27 cellular contexts compared by ENCODE assay signal in the genomic region with DNA sequence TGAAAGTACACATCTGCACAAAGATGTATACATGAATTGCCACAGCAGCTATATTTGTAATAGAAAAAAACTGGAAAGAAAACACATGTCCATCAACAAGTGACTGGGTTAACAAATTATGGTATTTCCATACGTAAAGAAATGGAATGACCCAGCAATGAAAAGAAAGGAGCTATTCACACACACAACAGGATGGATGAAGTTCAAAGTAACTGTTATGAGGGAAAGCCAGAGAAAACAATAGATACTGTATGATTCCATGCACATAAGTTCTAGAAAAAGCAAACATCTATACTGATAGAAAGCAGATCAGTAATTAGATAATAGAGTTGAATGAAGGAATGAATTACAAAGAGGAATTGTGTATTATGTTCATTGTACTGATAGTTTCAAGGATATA.
"Had no signal": no experiment of that assay in that cellular context is flagged by ENCODE, and none has a peak within 500 bp of the region (broad histone marks: within the 10 kb centered on the region; RNA-seq: fewer than 3 reads in every experiment).

No MANE protein-coding gene starts in this region.

- H3K4me1 ChIP-seq: adrenal gland, body of pancreas, breast epithelium had no signal

- H3K9me3 Mint-ChIP-seq: activated CD4-positive, alpha-beta memory T cell treated with anti-CD3 and anti-CD28 coated beads, Interleukin-2, amount 10 ng/mL, durations not matched to agents 7 days and 5 days; activated naive CD4-positive, alpha-beta T cell treated with anti-CD3 and anti-CD28 coated beads for 36 hours; activated naive CD4-positive, alpha-beta T cell treated with anti-CD3 and anti-CD28 coated beads, Interleukin-2, amount 50 U/mL, for 72 hours; activated T-helper 1 cell treated with anti-CD3 and anti-CD28 coated beads, Interleukin-12 subunit alpha, Interleukin-12 subunit beta, Interleukin-2, Interleukin-4 antibody, amounts not matched to agents 30 ng/mL and 10 ng/mL and 1 ng/mL, durations not matched to agents 14 hours and 24 hours and 36 hours had no signal

- H3K27me3 ChIP-seq: adrenal gland, body of pancreas, breast epithelium had no signal

- H3K4me3 ChIP-seq: adrenal gland, body of pancreas, breast epithelium, SK-N-MC had no signal

- H3K27ac Mint-ChIP-seq: activated CD4-positive, alpha-beta memory T cell treated with anti-CD3 and anti-CD28 coated beads, Interleukin-2, amount 10 ng/mL, durations not matched to agents 7 days and 5 days; activated naive CD4-positive, alpha-beta T cell treated with anti-CD3 and anti-CD28 coated beads for 36 hours; activated naive CD4-positive, alpha-beta T cell treated with anti-CD3 and anti-CD28 coated beads, Interleukin-2, amount 50 U/mL, for 72 hours; activated T-helper 1 cell treated with anti-CD3 and anti-CD28 coated beads, Interleukin-12 subunit alpha, Interleukin-12 subunit beta, Interleukin-2, Interleukin-4 antibody, amounts not matched to agents 30 ng/mL and 10 ng/mL and 1 ng/mL, durations not matched to agents 14 hours and 24 hours and 36 hours had no signal

- H3K27me3 Mint-ChIP-seq: activated CD4-positive, alpha-beta memory T cell treated with anti-CD3 and anti-CD28 coated beads, Interleukin-2, amount 10 ng/mL, durations not matched to agents 7 days and 5 days had no signal

- H3K9me3 ChIP-seq: adrenal gland, body of pancreas had no signal

- H3K27ac ChIP-seq: adrenal gland, body of pancreas, breast epithelium, SK-N-MC, WERI-Rb-1 had no signal

- H3K36me3 ChIP-seq: adrenal gland, breast epithelium had no signal

- ATAC-seq: body of pancreas had no signal

- FAIRE-seq: astrocyte had no signal

- H3K4me3 Mint-ChIP-seq: activated CD4-positive, alpha-beta memory T cell treated with anti-CD3 and anti-CD28 coated beads, Interleukin-2, amount 10 ng/mL, durations not matched to agents 7 days and 5 days; activated naive CD4-positive, alpha-beta T cell treated with anti-CD3 and anti-CD28 coated beads for 36 hours; activated T-helper 1 cell treated with anti-CD3 and anti-CD28 coated beads, Interleukin-12 subunit alpha, Interleukin-12 subunit beta, Interleukin-2, Interleukin-4 antibody, amounts not matched to agents 30 ng/mL and 10 ng/mL and 1 ng/mL, durations not matched to agents 14 hours and 24 hours and 36 hours had no signal

- DNase-seq: activated CD4-positive, alpha-beta memory T cell treated with anti-CD3 and anti-CD28 coated beads, Interleukin-2, amount 10 ng/mL, durations not matched to agents 7 days and 5 days; activated CD4-positive, alpha-beta T cell treated with anti-CD3 and anti-CD28 coated beads for 1 hour; activated CD4-positive, CD25-positive, alpha-beta regulatory T cell; activated gamma-delta T cell treated with Interleukin-2 at 50 U/mL for 16 hours; activated T-cell treated with anti-CD3 and anti-CD28 coated beads, Interleukin-2, amount 50 U/mL, for 1 hour; adrenal gland; body of pancreas; KG1; NCI-H1092 treated with DMSO at 0.1 percent for 48 hours; NCI-H1417; NCI-H146; NCI-H187; NCI-H2081; NCI-H2171 treated with DMSO at 0.1 percent for 48 hours; NCI-H2227 treated with DMSO at 0.1 percent for 48 hours; NCI-H446 treated with DMSO at 0.1 percent for 48 hours; NCI-H524; NCI-H748 treated with DMSO at 0.1 percent for 48 hours; Right ventricle myocardium superior; T1000; WERI-Rb-1 had no signal
